1 cellular context compared by ENCODE assay signal in the genomic region with DNA sequence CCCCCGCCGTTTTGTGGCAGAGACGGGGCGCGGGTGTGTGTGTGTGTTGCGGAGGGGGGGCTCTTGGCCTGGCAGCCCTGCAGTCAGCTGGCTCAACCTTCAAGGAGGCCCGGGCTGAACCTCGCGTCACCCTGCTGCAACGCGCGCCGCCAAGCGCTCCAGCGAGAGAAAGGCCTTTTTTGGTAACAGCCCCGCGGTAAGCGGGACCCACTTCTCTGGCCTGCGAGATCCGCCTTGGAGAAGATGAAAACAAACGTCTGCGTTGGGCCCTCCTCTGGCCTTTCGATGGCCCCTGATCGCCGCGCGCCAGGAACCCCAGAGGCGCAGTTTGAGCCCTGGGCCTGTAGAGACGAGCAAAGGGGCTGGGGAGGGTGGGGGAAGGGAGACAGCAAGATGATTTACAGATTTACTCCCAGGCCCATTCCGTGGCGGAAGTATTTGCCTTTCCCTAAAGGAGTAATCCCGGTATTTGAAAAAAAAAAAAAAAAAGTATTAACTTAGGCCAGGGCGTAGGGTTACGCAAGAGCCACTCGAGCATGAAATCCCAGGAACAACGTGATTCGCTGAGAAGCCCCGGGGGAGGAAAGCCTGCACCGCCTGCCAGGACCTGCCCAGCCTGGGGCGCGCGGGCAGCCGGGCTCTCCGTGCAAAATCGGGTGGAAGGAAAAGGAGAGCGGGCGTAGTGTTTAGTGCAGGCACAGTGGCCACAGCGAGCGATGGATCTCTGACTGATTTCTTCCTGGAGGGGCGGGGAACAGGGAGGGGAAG.
TF ChIP-seq lines count a peak whose summit lies in the region.

No MANE protein-coding gene starts in this region.

TF ChIP-seq in liver, 16 proteins besides CTCF, POLR2A, EP300 and RAD21 (continued from another document):
- TF ChIP-seq, protein P1, sequence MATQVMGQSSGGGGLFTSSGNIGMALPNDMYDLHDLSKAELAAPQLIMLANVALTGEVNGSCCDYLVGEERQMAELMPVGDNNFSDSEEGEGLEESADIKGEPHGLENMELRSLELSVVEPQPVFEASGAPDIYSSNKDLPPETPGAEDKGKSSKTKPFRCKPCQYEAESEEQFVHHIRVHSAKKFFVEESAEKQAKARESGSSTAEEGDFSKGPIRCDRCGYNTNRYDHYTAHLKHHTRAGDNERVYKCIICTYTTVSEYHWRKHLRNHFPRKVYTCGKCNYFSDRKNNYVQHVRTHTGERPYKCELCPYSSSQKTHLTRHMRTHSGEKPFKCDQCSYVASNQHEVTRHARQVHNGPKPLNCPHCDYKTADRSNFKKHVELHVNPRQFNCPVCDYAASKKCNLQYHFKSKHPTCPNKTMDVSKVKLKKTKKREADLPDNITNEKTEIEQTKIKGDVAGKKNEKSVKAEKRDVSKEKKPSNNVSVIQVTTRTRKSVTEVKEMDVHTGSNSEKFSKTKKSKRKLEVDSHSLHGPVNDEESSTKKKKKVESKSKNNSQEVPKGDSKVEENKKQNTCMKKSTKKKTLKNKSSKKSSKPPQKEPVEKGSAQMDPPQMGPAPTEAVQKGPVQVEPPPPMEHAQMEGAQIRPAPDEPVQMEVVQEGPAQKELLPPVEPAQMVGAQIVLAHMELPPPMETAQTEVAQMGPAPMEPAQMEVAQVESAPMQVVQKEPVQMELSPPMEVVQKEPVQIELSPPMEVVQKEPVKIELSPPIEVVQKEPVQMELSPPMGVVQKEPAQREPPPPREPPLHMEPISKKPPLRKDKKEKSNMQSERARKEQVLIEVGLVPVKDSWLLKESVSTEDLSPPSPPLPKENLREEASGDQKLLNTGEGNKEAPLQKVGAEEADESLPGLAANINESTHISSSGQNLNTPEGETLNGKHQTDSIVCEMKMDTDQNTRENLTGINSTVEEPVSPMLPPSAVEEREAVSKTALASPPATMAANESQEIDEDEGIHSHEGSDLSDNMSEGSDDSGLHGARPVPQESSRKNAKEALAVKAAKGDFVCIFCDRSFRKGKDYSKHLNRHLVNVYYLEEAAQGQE (IDR thresholded peaks at IDR 0.05): no peak
- TF ChIP-seq, protein P2, sequence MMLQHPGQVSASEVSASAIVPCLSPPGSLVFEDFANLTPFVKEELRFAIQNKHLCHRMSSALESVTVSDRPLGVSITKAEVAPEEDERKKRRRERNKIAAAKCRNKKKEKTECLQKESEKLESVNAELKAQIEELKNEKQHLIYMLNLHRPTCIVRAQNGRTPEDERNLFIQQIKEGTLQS (IDR thresholded peaks at IDR 0.05): peak; percentile 72
